8 cellular contexts compared by ENCODE assay signal in the genomic region with DNA sequence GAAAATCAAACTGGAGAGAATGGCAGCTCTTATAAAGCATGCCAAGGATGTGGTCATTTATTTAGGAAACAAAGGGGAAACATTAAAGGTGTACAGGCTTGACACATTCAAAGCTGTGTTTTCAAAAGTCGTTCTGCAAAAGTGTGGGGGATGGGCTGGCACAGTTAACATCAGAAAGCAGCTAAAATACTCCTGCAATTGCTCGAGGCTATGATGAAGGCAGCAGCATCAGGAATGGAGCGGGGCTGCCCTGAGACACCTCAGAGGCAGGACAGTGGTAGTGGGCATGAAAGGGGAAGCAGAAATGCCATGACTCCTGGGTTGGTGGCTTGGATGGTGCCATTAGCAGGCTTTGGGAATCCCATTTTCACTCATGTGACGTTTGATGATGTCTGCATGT. TPM values are rescaled to one million over a fixed set of nuclear protein-coding genes. Genes with fewer than 3 reads are reported as not detected.
A peak's percentile ranks its signal among the peaks of the same experiment; 100 is the strongest.
DNase-seq lines count a peak whose midpoint lies in the region; ATAC-seq and TF ChIP-seq lines count a peak whose summit lies in the region.

No MANE protein-coding gene starts in this region.

- DNase-seq in GM12864 (ENCODE audit: low read depth): no peak
- DNase-seq in OCI-M1 (lab: John Stamatoyannopoulos, UW): peak; percentile 54
- no peak for DNase-seq in endothelial cell (ENCODE audit: low spot score)
- DNase-seq in psoas muscle: no peak
- DNase-seq in NCI-H187 (lab: John Stamatoyannopoulos, UW): no peak
- no peak for DNase-seq in SK-N-DZ (ENCODE audit: low spot score)

- H3K4me3 ChIP-seq in GM12864 (ENCODE audit: low read depth, low read length): peak overlapping the region; percentile 81
- peak overlapping the region; percentile 88 for H3K4me3 ChIP-seq in psoas muscle

- no peaks in the 10 kb centered on the region for H3K9me3 ChIP-seq in psoas muscle

- H3K4me3 Mint-ChIP-seq in endothelial cell (ENCODE audit: unreplicated experiment): peak overlapping the region; percentile 94

- ATAC-seq in psoas muscle (no peak), HG02678 (IDR thresholded peaks at IDR 0.05; ENCODE audit: unreplicated experiment) (no peak), HG02610 (IDR thresholded peaks at IDR 0.05; ENCODE audit: unreplicated experiment) (no peak)

- peaks cover 35% of the 10 kb centered on the region for H3K36me3 Mint-ChIP-seq in endothelial cell (ENCODE audit: low read depth, unreplicated experiment)

- H3K27me3 ChIP-seq in psoas muscle (ENCODE audit: insufficient read depth in 3 of 3, low read length in 2 of 3): no peaks in the 10 kb centered on the region

- no peak overlapping the region for H3K27ac ChIP-seq in psoas muscle

- peaks cover 38% of the 10 kb centered on the region for H3K4me1 Mint-ChIP-seq in endothelial cell (ENCODE audit: unreplicated experiment)

- intact Hi-C loops in psoas muscle (cut with DNase I): no loop called here

- H3K27me3 Mint-ChIP-seq in endothelial cell (ENCODE audit: unreplicated experiment): peaks cover 10% of the 10 kb centered on the region

- H3K9me3 Mint-ChIP-seq in endothelial cell (ENCODE audit: unreplicated experiment): no peaks in the 10 kb centered on the region

- peaks cover 24% of the 10 kb centered on the region for H3K4me1 ChIP-seq in psoas muscle

- WGBS in psoas muscle, 3 donors: 9 to 11% (median 11%) methylated on average over 4 of the region's 4 CpGs

- peak overlapping the region; percentile 49 for H3K27ac Mint-ChIP-seq in endothelial cell (ENCODE audit: unreplicated experiment)

- peaks cover 0 to 38% of the 10 kb centered on the region in 2 donors for H3K36me3 ChIP-seq in psoas muscle (ENCODE audit: insufficient read depth in 1 of 2, low read depth in 1 of 2)

- TF ChIP-seq CTCF in GM12864 (IDR thresholded peaks at IDR 0.05; ENCODE audit: low read depth, low read length, missing control alignments) (no peak), endothelial cell (IDR thresholded peaks at IDR 0.05; ENCODE audit: unreplicated experiment) (no peak), psoas muscle (IDR thresholded peaks at IDR 0.05) (no peak)

RNA-seq across cellular contexts. Expression of a gene that starts 0.7 kb away (rescaled TPM):
- total RNA-seq in endothelial cell (ENCODE audit: unreplicated experiment) (25.4 TPM), psoas muscle (1 to 10 TPM; 5.3 to 7.6 (median 5.7) TPM)
- polyA plus RNA-seq in psoas muscle: 1 to 10 TPM; 2.8 to 8.7 (median 3.0) TPM
- 32.8 and 35.8 TPM in 2 replicates for polyA plus RNA-seq in SK-N-DZ (2014; cell fraction: cytosol; rRNA removed)
- polyA plus RNA-seq in SK-N-DZ (2014; cell fraction: nucleus; rRNA removed): 28.5 and 39.9 TPM in 2 replicates

RNA-seq across cellular contexts. Expression of a gene that starts 1.4 kb away (rescaled TPM):
- total RNA-seq in endothelial cell (ENCODE audit: unreplicated experiment) (132 TPM), psoas muscle (10 to 100 TPM; 12.2 to 21.8 (median 18.5) TPM)
- polyA plus RNA-seq in psoas muscle: 10 to 100 TPM; 14.0 to 34.8 (median 22.7) TPM
- 28.9 and 30.2 TPM in 2 replicates for polyA plus RNA-seq in SK-N-DZ (2014; cell fraction: cytosol; rRNA removed)
- polyA plus RNA-seq in SK-N-DZ (2014; cell fraction: nucleus; rRNA removed): 28.3 and 34.4 TPM in 2 replicates

RNA-seq across cellular contexts. Expression of a gene that starts 30.1 kb away (rescaled TPM):
- total RNA-seq in endothelial cell (ENCODE audit: unreplicated experiment): 42.5 TPM
- 10 to 100 TPM; 14.9 to 31.6 (median 16.8) TPM for total RNA-seq in psoas muscle
- 10 to 100 TPM; 20.4 to 33.5 (median 26.9) TPM for polyA plus RNA-seq in psoas muscle
- polyA plus RNA-seq in SK-N-DZ (2014; cell fraction: cytosol; rRNA removed): 83.2 and 96.3 TPM in 2 replicates
- 77.0 and 89.1 TPM in 2 replicates for polyA plus RNA-seq in SK-N-DZ (2014; cell fraction: nucleus; rRNA removed)

RNA-seq across cellular contexts. Expression of a gene that starts 30.3 kb away (rescaled TPM):
- total RNA-seq in endothelial cell (ENCODE audit: unreplicated experiment) (33.5 TPM), psoas muscle (10 to 100 TPM; 22.9 to 33.9 (median 30.1) TPM)
- polyA plus RNA-seq in psoas muscle: 10 to 100 TPM; 20.4 to 34.6 (median 28.2) TPM
- 17.0 and 20.0 TPM in 2 replicates for polyA plus RNA-seq in SK-N-DZ (2014; cell fraction: cytosol; rRNA removed)
- 72.1 and 80.6 TPM in 2 replicates for polyA plus RNA-seq in SK-N-DZ (2014; cell fraction: nucleus; rRNA removed)

RNA-seq across cellular contexts. Expression of a gene that starts 53.1 kb away (rescaled TPM):
- total RNA-seq in endothelial cell (ENCODE audit: unreplicated experiment) (16.5 TPM), psoas muscle (not detected)
- polyA plus RNA-seq in psoas muscle: not detected
- polyA plus RNA-seq in SK-N-DZ (2014; cell fraction: cytosol; rRNA removed): 1.6 and 3.7 TPM in 2 replicates
- 3.9 and 12.9 TPM in 2 replicates for polyA plus RNA-seq in SK-N-DZ (2014; cell fraction: nucleus; rRNA removed)
